In genomic region chr3:81580399-81580798, GRCh38 we compare ENCODE assay signal across 12 cellular contexts.
"Had no signal": no experiment of that assay in that cellular context is flagged by ENCODE, and none has a peak within 500 bp of the region (broad histone marks: within the 10 kb centered on the region; RNA-seq: fewer than 3 reads in every experiment).

No MANE protein-coding gene starts in this region.

- H3K36me3 ChIP-seq: brain microvascular endothelial cell, SJCRH30, transverse colon had no signal

- H3K9me3 ChIP-seq: SJCRH30, transverse colon had no signal

- H3K4me1 ChIP-seq: SJCRH30, transverse colon had no signal

- H3K4me3 ChIP-seq: SJCRH30, transverse colon had no signal

- H3K27ac ChIP-seq: brain microvascular endothelial cell, SJCRH30, transverse colon had no signal

- ATAC-seq: sciatic nerve had no signal

- H3K27me3 ChIP-seq: brain microvascular endothelial cell, SJCRH30, transverse colon had no signal

- DNase-seq: activated effector memory CD4-positive, alpha-beta T cell treated with Interleukin-2 at 50 U/mL for 16 hours; amygdala; brain microvascular endothelial cell; hypothalamus; mammary epithelial cell; posterior cingulate gyrus; SJCRH30; stimulated activated CD4-positive, alpha-beta T cell treated with anti-CD3 and anti-CD28 coated beads, Interleukin-12 subunit alpha, Interleukin-12 subunit beta, amount 100 ng/mL, for 4 hours; stimulated activated naive CD4-positive, alpha-beta T cell; substantia nigra; transverse colon had no signal
